In genomic region chr6:71346034-71346680, GRCh38 we compare ENCODE assay signal across 18 cellular contexts. TPM values are rescaled to one million over a fixed set of nuclear protein-coding genes. Genes with fewer than 3 reads are reported as not detected.
DNase-seq lines count a peak whose midpoint lies in the region; ATAC-seq lines count a peak whose summit lies in the region.
"Had no signal": no experiment of that assay in that cellular context is flagged by ENCODE, and none has a peak within 500 bp of the region (broad histone marks: within the 10 kb centered on the region; RNA-seq: fewer than 3 reads in every experiment).

No MANE protein-coding gene starts in this region.

- peak; percentile 52 to 61 for ATAC-seq in stimulated activated naive B cell treated with anti-CD40 and anti-IgM and Interleukin-4, amounts not matched to agents 10 μg/mL and 1 μg/mL and 100 μg/mL, for 72 hours (replicated peaks)
- ATAC-seq in esophagus mucosa (no peak), GM21825 (IDR thresholded peaks at IDR 0.05; ENCODE audit: unreplicated experiment) (no peak)

- no peaks in the 10 kb centered on the region for H3K36me3 Mint-ChIP-seq in stimulated activated naive B cell treated with anti-CD40 and anti-IgM and Interleukin-4, amounts not matched to agents 10 μg/mL and 1 μg/mL and 100 μg/mL, for 72 hours

- DNase-seq in NOMO-1 treated with DMSO at 0.1 percent for 48 hours (lab: John Stamatoyannopoulos, UW; ENCODE audit: unreplicated experiment) (peak; percentile 9), NOMO-1 (lab: John Stamatoyannopoulos, UW; ENCODE audit: unreplicated experiment in 2 of 2) (no peak), NCI-H82 (lab: John Stamatoyannopoulos, UW) (peak; percentile 45), caudate nucleus (lab: John Stamatoyannopoulos, UW) (peak in 1 of 61 donors; percentile 40), SW 1271 (lab: John Stamatoyannopoulos, UW) (no peak)
- no peak for DNase-seq in stimulated activated naive B cell treated with anti-CD40 and anti-IgM and Interleukin-4, amounts not matched to agents 10 μg/mL and 1 μg/mL and 100 μg/mL, for 72 hours
- DNase-seq: Caco-2, GM23248, MG63, NCI-H1105, NCI-H187, NCI-H2171, NCI-H510A treated with DMSO at 0.1 percent for 48 hours, PC-9 had no signal

- no peaks in the 10 kb centered on the region for H3K9me3 Mint-ChIP-seq in stimulated activated naive B cell treated with anti-CD40 and anti-IgM and Interleukin-4, amounts not matched to agents 10 μg/mL and 1 μg/mL and 100 μg/mL, for 72 hours

- peak overlapping the region; percentile 1 for H3K27ac Mint-ChIP-seq in stimulated activated naive B cell treated with anti-CD40 and anti-IgM and Interleukin-4, amounts not matched to agents 10 μg/mL and 1 μg/mL and 100 μg/mL, for 72 hours

- no peaks in the 10 kb centered on the region for H3K27me3 Mint-ChIP-seq in stimulated activated naive B cell treated with anti-CD40 and anti-IgM and Interleukin-4, amounts not matched to agents 10 μg/mL and 1 μg/mL and 100 μg/mL, for 72 hours

- H3K4me1 Mint-ChIP-seq in stimulated activated naive B cell treated with anti-CD40 and anti-IgM and Interleukin-4, amounts not matched to agents 10 μg/mL and 1 μg/mL and 100 μg/mL, for 72 hours = peaks cover 17 to 29% of the 10 kb centered on the region in 2 donors

- peak overlapping the region; percentile 42 for H3K27ac ChIP-seq in caudate nucleus (ENCODE audit: low read depth, low read length)
- H3K27ac ChIP-seq: GM23248, KMS-11, PC-9, SK-N-MC had no signal

- H3K4me3 Mint-ChIP-seq in stimulated activated naive B cell treated with anti-CD40 and anti-IgM and Interleukin-4, amounts not matched to agents 10 μg/mL and 1 μg/mL and 100 μg/mL, for 72 hours = no peak overlapping the region

RNA-seq across cellular contexts. Expression of gene OGFRL1, which starts 57.5 kb away (rescaled TPM):
- 19.0 TPM for total RNA-seq in esophagus mucosa

Comparison
In these comparisons a context has a peak if more than half of its experiments do, and no peak if none do; other contexts are left out.
1. DNase-seq: peak in NOMO-1 treated with DMSO at 0.1 percent for 48 hours (single experiment) and NCI-H82 (single experiment); none in NOMO-1 (0 of 2), stimulated activated naive B cell treated with anti-CD40 and anti-IgM and Interleukin-4, amounts not matched to agents 10 μg/mL and 1 μg/mL and 100 μg/mL, for 72 hours (single experiment) and SW 1271 (0 of 2).
2. ATAC-seq: peak in stimulated activated naive B cell treated with anti-CD40 and anti-IgM and Interleukin-4, amounts not matched to agents 10 μg/mL and 1 μg/mL and 100 μg/mL, for 72 hours (2 of 2); none in esophagus mucosa (single experiment) and GM21825 (single experiment).